In the genomic region with DNA sequence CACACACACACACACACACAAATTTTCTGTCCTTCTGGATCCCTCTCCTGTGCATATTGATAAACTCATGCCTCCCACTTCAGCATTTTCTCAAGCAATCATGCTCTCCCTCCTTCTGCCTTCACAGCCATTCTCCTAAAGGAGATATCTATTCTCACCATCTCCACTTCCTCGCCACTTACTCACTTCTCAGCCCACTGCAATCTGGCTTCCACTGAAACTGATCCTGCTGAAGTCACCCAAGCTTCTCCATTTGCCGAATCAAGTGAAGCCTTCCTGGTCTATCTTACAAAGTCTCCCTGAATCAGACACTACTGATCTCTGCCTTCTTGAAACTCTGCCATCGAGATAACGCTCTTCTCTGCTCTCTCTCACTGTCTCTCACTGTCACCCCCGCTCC, we compare ENCODE assay signal across 14 cellular contexts. TPM values are rescaled to one million over a fixed set of nuclear protein-coding genes. Genes with fewer than 3 reads are reported as not detected.
DNase-seq lines count a peak whose midpoint lies in the region; ATAC-seq and TF ChIP-seq lines count a peak whose summit lies in the region.
"Had no signal": no experiment of that assay in that cellular context is flagged by ENCODE, and none has a peak within 500 bp of the region (broad histone marks: within the 10 kb centered on the region; RNA-seq: fewer than 3 reads in every experiment).

No MANE protein-coding gene starts in this region.

- H3K4me1 Mint-ChIP-seq in natural killer cell treated with Interleukin-12 subunit alpha and Interleukin-12 subunit beta and Interleukin-15 and Interleukin-18, amount 100 ng/mL, for 72 hours (ENCODE audit: low read depth in 2 of 2), result peaks cover 7 to 9% of the 10 kb centered on the region in 2 donors
- H3K4me1 Mint-ChIP-seq in natural killer cell, result peaks cover 8 to 9% of the 10 kb centered on the region in 2 donors
- peaks cover 15% of the 10 kb centered on the region for H3K4me1 Mint-ChIP-seq in central memory CD8-positive, alpha-beta T cell
- H3K4me1 Mint-ChIP-seq: CD4-positive, CD25-positive, alpha-beta regulatory T cell had no signal

- intact Hi-C loops in natural killer cell (cut with micrococcal nuclease), result no loop called here

- no peaks in the 10 kb centered on the region for H3K36me3 Mint-ChIP-seq in natural killer cell treated with Interleukin-12 subunit alpha and Interleukin-12 subunit beta and Interleukin-15 and Interleukin-18, amount 100 ng/mL, for 72 hours
- no peaks in the 10 kb centered on the region for H3K36me3 Mint-ChIP-seq in natural killer cell
- H3K36me3 Mint-ChIP-seq in central memory CD8-positive, alpha-beta T cell (ENCODE audit: insufficient read depth), result no peaks in the 10 kb centered on the region
- H3K36me3 Mint-ChIP-seq: CD4-positive, CD25-positive, alpha-beta regulatory T cell had no signal

- no peak for DNase-seq in natural killer cell treated with Interleukin-12 subunit alpha and Interleukin-12 subunit beta and Interleukin-15 and Interleukin-18, amount 100 ng/mL, for 72 hours (ENCODE audit: low spot score)
- DNase-seq in natural killer cell (no peak), M059J (ENCODE audit: low read depth) (peak; percentile 14), NCI-H1092 (lab: John Stamatoyannopoulos, UW) (no peak), DMS153 (lab: John Stamatoyannopoulos, UW) (no peak)
- no peak for DNase-seq in central memory CD8-positive, alpha-beta T cell (ENCODE audit: low spot score in 2 of 2)
- DNase-seq: AML-193; CD4-positive, CD25-positive, alpha-beta regulatory T cell; DMS79 treated with DMSO at 0.1 percent for 48 hours; NCI-H1436 treated with DMSO at 0.1 percent for 48 hours; NCI-H2081; NCI-H510A treated with DMSO at 0.1 percent for 48 hours; SIG-M5 had no signal

- H3K4me3 Mint-ChIP-seq in natural killer cell treated with Interleukin-12 subunit alpha and Interleukin-12 subunit beta and Interleukin-15 and Interleukin-18, amount 100 ng/mL, for 72 hours, result peak overlapping the region; percentile 38
- H3K4me3 Mint-ChIP-seq in natural killer cell, result no peak overlapping the region
- peak overlapping the region; percentile 17 for H3K4me3 Mint-ChIP-seq in central memory CD8-positive, alpha-beta T cell
- H3K4me3 Mint-ChIP-seq: CD4-positive, CD25-positive, alpha-beta regulatory T cell had no signal

- no peak overlapping the region for H3K27ac Mint-ChIP-seq in natural killer cell treated with Interleukin-12 subunit alpha and Interleukin-12 subunit beta and Interleukin-15 and Interleukin-18, amount 100 ng/mL, for 72 hours
- H3K27ac Mint-ChIP-seq in natural killer cell, result no peak overlapping the region
- H3K27ac Mint-ChIP-seq in central memory CD8-positive, alpha-beta T cell (ENCODE audit: low read depth), result no peak overlapping the region
- H3K27ac Mint-ChIP-seq: CD4-positive, CD25-positive, alpha-beta regulatory T cell had no signal

- no peaks in the 10 kb centered on the region for H3K9me3 Mint-ChIP-seq in natural killer cell treated with Interleukin-12 subunit alpha and Interleukin-12 subunit beta and Interleukin-15 and Interleukin-18, amount 100 ng/mL, for 72 hours
- no peaks in the 10 kb centered on the region for H3K9me3 Mint-ChIP-seq in natural killer cell
- H3K9me3 Mint-ChIP-seq in central memory CD8-positive, alpha-beta T cell, result no peaks in the 10 kb centered on the region

- peaks cover 20 to 37% of the 10 kb centered on the region in 2 donors for H3K27me3 Mint-ChIP-seq in natural killer cell treated with Interleukin-12 subunit alpha and Interleukin-12 subunit beta and Interleukin-15 and Interleukin-18, amount 100 ng/mL, for 72 hours
- peaks cover 10 to 21% of the 10 kb centered on the region in 2 donors for H3K27me3 Mint-ChIP-seq in natural killer cell (ENCODE audit: low read depth in 2 of 2)
- H3K27me3 Mint-ChIP-seq in central memory CD8-positive, alpha-beta T cell, result no peaks in the 10 kb centered on the region

- no peak for ATAC-seq in natural killer cell treated with Interleukin-12 subunit alpha and Interleukin-12 subunit beta and Interleukin-15 and Interleukin-18, amount 100 ng/mL, for 72 hours
- ATAC-seq in natural killer cell, result no peak
- peak; percentile 28 for ATAC-seq in central memory CD8-positive, alpha-beta T cell (replicated peaks; ENCODE audit: extremely low read depth, poor library complexity, severe bottlenecking)
- ATAC-seq in GM18498 (IDR thresholded peaks at IDR 0.05; ENCODE audit: unreplicated experiment), result no peak

- TF ChIP-seq CTCF in natural killer cell (IDR thresholded peaks at IDR 0.05), result no peak

RNA-seq across cellular contexts. Expression of a gene that starts 54.0 kb away (rescaled TPM):
- 1 to 10 TPM in 1 of 2 donors, not detected in 1; 1.6 TPM for total RNA-seq in natural killer cell treated with Interleukin-12 subunit alpha and Interleukin-12 subunit beta and Interleukin-15 and Interleukin-18, amount 100 ng/mL, for 72 hours
- 1 to 10 TPM in 2 of 3 donors, under 1 TPM in 1; 0.45 to 4.6 (median 1.1) TPM for total RNA-seq in natural killer cell
- total RNA-seq in M059J (2014; rRNA removed; shearing (Covaris generic)), result 3.2 and 10.9 TPM in 2 replicates
